Comparison of ENCODE assay signal across 8 cellular contexts in genomic region chr19:5691205-5691929, GRCh38. TPM values are rescaled to one million over a fixed set of nuclear protein-coding genes. Genes with fewer than 3 reads are reported as not detected.
DNase-seq lines count a peak whose midpoint lies in the region; ATAC-seq and TF ChIP-seq lines count a peak whose summit lies in the region.

No MANE protein-coding gene starts in this region.

- H3K9me3 Mint-ChIP-seq in GM23338: peaks cover 8% of the 10 kb centered on the region; the same call in 1 of the 3 replicates

- H2AFZ ChIP-seq in GM23338: no peak overlapping the region

- TF ChIP-seq CTCF in GM23338 (conservative IDR thresholded peaks at IDR 0.05; ENCODE audit: low read depth in 2 of 2): no peak

- peaks cover 54% of the 10 kb centered on the region for H3K36me3 Mint-ChIP-seq in GM23338 (ENCODE audit: low read depth)

- peaks cover 6% of the 10 kb centered on the region; the same call in 1 of the 3 replicates for H3K4me1 Mint-ChIP-seq in GM23338

- no peaks in the 10 kb centered on the region for H3K9me3 ChIP-seq in NT2/D1 (ENCODE audit: insufficient read depth, low read length)

- peak overlapping the region; percentile 95; the same call in 1 of the 2 replicates for H3K27ac ChIP-seq in GM23338 (ENCODE audit: low read depth)

- H3K36me3 ChIP-seq in GM23338 (ENCODE audit: insufficient read depth): no peaks in the 10 kb centered on the region
- H3K36me3 ChIP-seq in NT2/D1 (ENCODE audit: insufficient read depth, insufficient read length, low read length): peaks cover 61% of the 10 kb centered on the region

- H3K79me2 ChIP-seq in GM23338 (replicated peaks; ENCODE audit: insufficient read depth): peaks cover 27% of the 10 kb centered on the region

- peak overlapping the region; percentile 100 for H3K4me3 Mint-ChIP-seq in GM23338

- no peaks in the 10 kb centered on the region for H3K4me1 ChIP-seq in GM23338 (ENCODE audit: insufficient read depth)
- H3K4me1 ChIP-seq in NT2/D1 (ENCODE audit: insufficient read depth, insufficient read length): peaks cover 27% of the 10 kb centered on the region

- intact Hi-C loops in Right ventricle myocardium inferior (cut with DNase I): loop anchor here (2.0 kb wide), 1 partner anchor 27 kb away; no protein-coding TSS in a partner anchor

- no peaks in the 10 kb centered on the region for H3K27me3 ChIP-seq in GM23338 (ENCODE audit: insufficient read depth)
- H3K27me3 ChIP-seq in NT2/D1 (ENCODE audit: insufficient read depth, insufficient read length): no peaks in the 10 kb centered on the region

- H3F3A ChIP-seq in GM23338 (replicated peaks; ENCODE audit: low read depth): peaks cover 20% of the 10 kb centered on the region

- H3K9me2 ChIP-seq in GM23338 (ENCODE audit: insufficient read depth): no peaks in the 10 kb centered on the region

- H3K27ac Mint-ChIP-seq in GM23338: peak overlapping the region; percentile 99

- H3K27me3 Mint-ChIP-seq in GM23338 (ENCODE audit: insufficient read depth, low read depth, poor library complexity): peaks cover 51% of the 10 kb centered on the region

- H3K4me3 ChIP-seq in GM23338: peak overlapping the region; percentile 100
- peak overlapping the region; percentile 100 for H3K4me3 ChIP-seq in NT2/D1 (ENCODE audit: insufficient read length, low read depth)

- H4K20me1 ChIP-seq in GM23338 (replicated peaks; ENCODE audit: insufficient read depth): peaks cover 6% of the 10 kb centered on the region; the same call in 1 of the 2 replicates

- DNase-seq in GM23338 (ENCODE audit: low spot score) (peak; percentile 47), NT2/D1 (ENCODE audit: low read depth, low spot score) (no peak), Right ventricle myocardium inferior (ENCODE audit: missing footprints) (peak; percentile 86), renal cortical epithelial cell (ENCODE audit: low read depth) (peak; percentile 26), D341Med (ENCODE audit: low spot score) (no peak)
- peak; percentile 86 for DNase-seq in activated effector memory CD4-positive, alpha-beta T cell treated with anti-CD3 and anti-CD28 coated beads, Interleukin-2, amount 50 U/mL, for 16 hours

- H3K9ac ChIP-seq in NT2/D1 (ENCODE audit: insufficient read length, low read depth): peak overlapping the region; percentile 99

- peak overlapping the region; percentile 93 for H3K4me2 ChIP-seq in GM23338

- ATAC-seq in GM23338 (no peak), Right ventricle myocardium inferior (peak; percentile 20), HG02571 (IDR thresholded peaks at IDR 0.05; ENCODE audit: unreplicated experiment) (no peak), HG03342 (IDR thresholded peaks at IDR 0.05; ENCODE audit: unreplicated experiment) (no peak)

TF ChIP-seq in GM23338, 12 proteins besides CTCF, POLR2A, EP300 and RAD21:
- TF ChIP-seq POLR2AphosphoS5 (IDR thresholded peaks at IDR 0.05; ENCODE audit: low read depth) (peak; percentile 32), NANOG (IDR thresholded peaks at IDR 0.05; ENCODE audit: borderline replicate concordance) (no peak)

RNA-seq across cellular contexts. Expression of gene RPL36, which starts 1.3 kb away (rescaled TPM):
- total RNA-seq in GM23338 (2014; rRNA removed; shearing (Covaris generic)): 575 and 895 TPM in 2 replicates
- 3,204 and 3,480 TPM in 2 replicates for polyA plus RNA-seq in GM23338 (2016; fragmentation: Nextera tagmentation; extraction: Ambion mirVana)
- total RNA-seq in Right ventricle myocardium inferior: 435 TPM
- 159 and 652 TPM in 2 replicates for total RNA-seq in renal cortical epithelial cell

RNA-seq across cellular contexts. Expression of gene HSD11B1L, which starts 10.5 kb away (rescaled TPM):
- total RNA-seq in GM23338 (2014; rRNA removed; shearing (Covaris generic)): 12.9 and 14.6 TPM in 2 replicates
- 17.8 and 18.4 TPM in 2 replicates for polyA plus RNA-seq in GM23338 (2016; fragmentation: Nextera tagmentation; extraction: Ambion mirVana)
- total RNA-seq in Right ventricle myocardium inferior (3.9 TPM), renal cortical epithelial cell (9.4 and 22.2 TPM in 2 replicates)

RNA-seq across cellular contexts. Expression of gene MICOS13, which starts 11.1 kb away (rescaled TPM):
- total RNA-seq in GM23338 (2014; rRNA removed; shearing (Covaris generic)): 9.1 and 15.5 TPM in 2 replicates
- 54.6 and 63.8 TPM in 2 replicates for polyA plus RNA-seq in GM23338 (2016; fragmentation: Nextera tagmentation; extraction: Ambion mirVana)
- total RNA-seq in Right ventricle myocardium inferior (172 TPM), renal cortical epithelial cell (13.0 and 33.5 TPM in 2 replicates)

RNA-seq across cellular contexts. Expression of gene LONP1, which starts 28.6 kb away (rescaled TPM):
- 123 and 137 TPM in 2 replicates for total RNA-seq in GM23338 (2014; rRNA removed; shearing (Covaris generic))
- 64.5 and 68.6 TPM in 2 replicates for polyA plus RNA-seq in GM23338 (2016; fragmentation: Nextera tagmentation; extraction: Ambion mirVana)
- total RNA-seq in Right ventricle myocardium inferior (98.1 TPM), renal cortical epithelial cell (99.3 and 116 TPM in 2 replicates)

RNA-seq across cellular contexts. Expression of gene CATSPERD, which starts 29.1 kb away (rescaled TPM):
- total RNA-seq in GM23338 (2014; rRNA removed; shearing (Covaris generic)): 0.17 TPM in 1 of 2 replicates, not detected in the other
- 0.56 TPM in 1 of 2 replicates, not detected in the other for polyA plus RNA-seq in GM23338 (2016; fragmentation: Nextera tagmentation; extraction: Ambion mirVana)
- not detected for total RNA-seq in Right ventricle myocardium inferior
- not detected in 2 replicates for total RNA-seq in renal cortical epithelial cell

Comparison
In these comparisons a context has a peak if more than half of its experiments do, and no peak if none do; other contexts are left out.
1. DNase-seq: peak in GM23338 (single experiment), activated effector memory CD4-positive, alpha-beta T cell treated with anti-CD3 and anti-CD28 coated beads, Interleukin-2, amount 50 U/mL, for 16 hours (single experiment), Right ventricle myocardium inferior (single experiment) and renal cortical epithelial cell (single experiment); none in NT2/D1 (single experiment) and D341Med (single experiment).